ENCODE assay signal across 8 cellular contexts in genomic region chr6:32984639-32985389, GRCh38. TPM values are rescaled to one million over a fixed set of nuclear protein-coding genes. Genes with fewer than 3 reads are reported as not detected.
DNase-seq lines count a peak whose midpoint lies in the region; ATAC-seq, FAIRE-seq and TF ChIP-seq lines count a peak whose summit lies in the region.

No MANE protein-coding gene starts in this region.

- CTCF ChIA-PET in MCF 10A (lab: Yijun Ruan, JAX), result interaction anchor here (0.6 to 7.6 kb wide), 53 partner anchors 9 to 644 kb away, joined by 3 to 161 read pairs (median 5); partner anchors contain the start of genes BRD2, HLA-DMA, HLA-DPB1 and TAP2

- intact Hi-C loops in MCF 10A (cut with micrococcal nuclease), result loop anchor here (1.0 to 2.0 kb wide), 5 partner anchors 11 to 100 kb away; partner anchors contain the start of gene HLA-DMA

- no TSS peak for BruUV-seq in MCF 10A (replicated peaks; lab: Mats Ljungman, UMichigan)

- POLR2A ChIA-PET in MCF 10A (lab: Yijun Ruan, JAX), result interaction anchor here (0.6 to 12.1 kb wide), 15 partner anchors 13 to 789 kb away, joined by 3 to 245 read pairs (median 4); partner anchors contain the start of genes BRD2, HLA-DMA and TAP2

- no peak overlapping the region for H3K4me3 Mint-ChIP-seq in MCF 10A (ENCODE audit: unreplicated experiment)

- peak overlapping the region; percentile 50 for H3K27ac ChIP-seq in VCaP

- peaks cover 20% of the 10 kb centered on the region for H3K4me1 Mint-ChIP-seq in MCF 10A (ENCODE audit: insufficient read depth, unreplicated experiment)

- no peaks in the 10 kb centered on the region for H3K27me3 Mint-ChIP-seq in MCF 10A (ENCODE audit: insufficient read depth, unreplicated experiment)

- no peaks in the 10 kb centered on the region for H3K9me3 Mint-ChIP-seq in MCF 10A (ENCODE audit: unreplicated experiment)

- no peak overlapping the region for H3K27ac Mint-ChIP-seq in MCF 10A (ENCODE audit: low read depth, unreplicated experiment)

- TF ChIP-seq CTCF in VCaP (conservative IDR thresholded peaks at IDR 0.05) (peak; percentile 89), MCF 10A (IDR thresholded peaks at IDR 0.05; ENCODE audit: unreplicated experiment) (peak; percentile 81)

- ATAC-seq in HG02798 (IDR thresholded peaks at IDR 0.05; ENCODE audit: poor library complexity, unreplicated experiment) (peak; percentile 65), GM19023 (IDR thresholded peaks at IDR 0.05; ENCODE audit: unreplicated experiment) (no peak)

- FAIRE-seq in islet of Langerhans (lab: Jason Lieb, UNC), result peak; percentile 38

- DNase-seq in DMS153 (lab: John Stamatoyannopoulos, UW) (peak; percentile 92), NCI-H2227 treated with DMSO at 0.1 percent for 48 hours (lab: John Stamatoyannopoulos, UW) (peak; percentile 75), MCF 10A (ENCODE audit: unreplicated experiment) (peak; percentile 91)
- DNase-seq in stimulated activated CD4-positive, alpha-beta T cell treated with anti-CD3 and anti-CD28 coated beads, Interleukin-1b, Interleukin-23, amount 100 ng/mL, for 24 hours (ENCODE audit: low read depth in 4 of 4, low spot score in 1 of 4), result peak; percentile 81 to 84 (median 82)

- H3K36me3 Mint-ChIP-seq in MCF 10A (ENCODE audit: insufficient read depth, unreplicated experiment), result peaks cover 34% of the 10 kb centered on the region

RNA-seq across cellular contexts. Expression of gene BRD2, which starts 16.4 kb away (rescaled TPM):
- 201 and 223 TPM in 2 replicates for total RNA-seq in MCF 10A (2022)

RNA-seq across cellular contexts. Expression of gene HLA-DOA, which starts 24.6 kb away (rescaled TPM):
- not detected in 2 replicates for total RNA-seq in MCF 10A (2022)

RNA-seq across cellular contexts. Expression of gene HLA-DMA, which starts 31.9 kb away (rescaled TPM):
- total RNA-seq in MCF 10A (2022), result 2.4 and 2.9 TPM in 2 replicates

RNA-seq across cellular contexts. Expression of gene HLA-DMB, which starts 44.0 kb away (rescaled TPM):
- not detected in 2 replicates for total RNA-seq in MCF 10A (2022)
